ENCODE assay signal across 10 cellular contexts in genomic region chr15:89378699-89379422, GRCh38. TPM values are rescaled to one million over a fixed set of nuclear protein-coding genes. Genes with fewer than 3 reads are reported as not detected.
DNase-seq lines count a peak whose midpoint lies in the region; ATAC-seq and TF ChIP-seq lines count a peak whose summit lies in the region.
"Had no signal": no experiment of that assay in that cellular context is flagged by ENCODE, and none has a peak within 500 bp of the region (broad histone marks: within the 10 kb centered on the region; RNA-seq: fewer than 3 reads in every experiment).

No MANE protein-coding gene starts in this region.

- no peaks in the 10 kb centered on the region for H3K9me3 Mint-ChIP-seq in activated CD4-positive, alpha-beta T cell treated with anti-CD3 and anti-CD28 coated beads for 36 hours (ENCODE audit: low read depth)
- H3K9me3 Mint-ChIP-seq in natural killer cell (no peaks in the 10 kb centered on the region), type B pancreatic cell (no peaks in the 10 kb centered on the region)

- POLR2A ChIA-PET in activated CD4-positive, alpha-beta T cell treated with anti-CD3 and anti-CD28 coated beads for 36 hours (lab: Charles Lee) = no interaction called here

- CTCF ChIA-PET in activated CD4-positive, alpha-beta T cell treated with anti-CD3 and anti-CD28 coated beads for 36 hours (lab: Charles Lee) = interaction anchor here (0.5 to 8.6 kb wide), 2 partner anchors 21 to 917 kb away, joined by 3 to 77 read pairs; no protein-coding TSS in a partner anchor

- TF ChIP-seq CTCF in epithelial cell of proximal tubule (conservative IDR thresholded peaks at IDR 0.05; ENCODE audit: low read depth, low read length) (no peak), natural killer cell (IDR thresholded peaks at IDR 0.05) (no peak), type B pancreatic cell (conservative IDR thresholded peaks at IDR 0.05) (no peak)

- H3K27me3 Mint-ChIP-seq in activated CD4-positive, alpha-beta T cell treated with anti-CD3 and anti-CD28 coated beads for 36 hours = peaks cover 70% of the 10 kb centered on the region
- H3K27me3 Mint-ChIP-seq in natural killer cell (ENCODE audit: low read depth in 2 of 2) (peaks cover 35 to 44% of the 10 kb centered on the region in 2 donors), type B pancreatic cell (peaks cover 93% of the 10 kb centered on the region)

- H3K27ac Mint-ChIP-seq in activated CD4-positive, alpha-beta T cell treated with anti-CD3 and anti-CD28 coated beads for 36 hours = no peak overlapping the region
- peak overlapping the region; percentile 29 to 69 for H3K27ac Mint-ChIP-seq in natural killer cell
- H3K27ac Mint-ChIP-seq in type B pancreatic cell = no peak overlapping the region

- peak overlapping the region; percentile 11 for H3K4me3 ChIP-seq in epithelial cell of proximal tubule (ENCODE audit: low read depth, low read length)

- H3K4me3 Mint-ChIP-seq in activated CD4-positive, alpha-beta T cell treated with anti-CD3 and anti-CD28 coated beads for 36 hours = peak overlapping the region; percentile 44
- H3K4me3 Mint-ChIP-seq in natural killer cell (peak overlapping the region; percentile 84), type B pancreatic cell (peak overlapping the region; percentile 74)

- no peaks in the 10 kb centered on the region for H3K36me3 Mint-ChIP-seq in activated CD4-positive, alpha-beta T cell treated with anti-CD3 and anti-CD28 coated beads for 36 hours (ENCODE audit: low read depth)
- H3K36me3 Mint-ChIP-seq in natural killer cell (no peaks in the 10 kb centered on the region), type B pancreatic cell (no peaks in the 10 kb centered on the region)

- no peak for ATAC-seq in activated CD4-positive, alpha-beta T cell treated with anti-CD3 and anti-CD28 coated beads for 36 hours
- ATAC-seq in natural killer cell (peak; percentile 55 to 74 (median 72)), GM21717 (IDR thresholded peaks at IDR 0.05; ENCODE audit: unreplicated experiment) (no peak), GM21367 (IDR thresholded peaks at IDR 0.05; ENCODE audit: unreplicated experiment) (no peak)

- peaks cover 7% of the 10 kb centered on the region for H3K4me1 Mint-ChIP-seq in activated CD4-positive, alpha-beta T cell treated with anti-CD3 and anti-CD28 coated beads for 36 hours
- H3K4me1 Mint-ChIP-seq in natural killer cell (peaks cover 0 to 18% of the 10 kb centered on the region in 2 donors), type B pancreatic cell (ENCODE audit: unreplicated experiment) (peaks cover 12% of the 10 kb centered on the region)

- no peak for DNase-seq in activated CD4-positive, alpha-beta T cell treated with anti-CD3 and anti-CD28 coated beads for 36 hours
- no peak for DNase-seq in activated CD4-positive, alpha-beta T cell treated with anti-CD3 and anti-CD28 coated beads, Interleukin-2, amount 50 U/mL, for 4 hours
- DNase-seq in epithelial cell of proximal tubule (ENCODE audit: low read depth) (no peak), natural killer cell (no peak), type B pancreatic cell (ENCODE audit: extremely low spot score, unreplicated experiment) (no peak), dedifferentiated amniotic fluid mesenchymal stem cell (ENCODE audit: extremely low spot score) (no peak)
- DNase-seq: NCI-H226, T1000 had no signal

- intact Hi-C loops in activated CD4-positive, alpha-beta T cell treated with anti-CD3 and anti-CD28 coated beads for 36 hours (cut with DNase I, micrococcal nuclease) = loop anchor here in 1 of 2 experiments (2.0 kb wide), 1 partner anchor 18 kb away; no protein-coding TSS in a partner anchor
- intact Hi-C loops in natural killer cell (cut with micrococcal nuclease) = no loop called here

RNA-seq across cellular contexts. Expression of gene POLG, which starts 44.2 kb away (rescaled TPM):
- 10 to 100 TPM; 63.2 to 80.4 TPM for total RNA-seq in activated CD4-positive, alpha-beta T cell treated with anti-CD3 and anti-CD28 coated beads for 36 hours
- total RNA-seq in epithelial cell of proximal tubule (84.6 and 85.9 TPM in 2 replicates), natural killer cell (100 to 1,000 TPM; 205 to 253 (median 238) TPM), type B pancreatic cell (ENCODE audit: low replicate concordance) (55.0 and 59.0 TPM in 2 replicates)

Comparison
In these comparisons a context has a peak if more than half of its experiments do, and no peak if none do; other contexts are left out.
1. ATAC-seq: peak in natural killer cell (3 of 3); none in activated CD4-positive, alpha-beta T cell treated with anti-CD3 and anti-CD28 coated beads for 36 hours (single experiment), GM21717 (single experiment) and GM21367 (single experiment).
2. H3K27ac Mint-ChIP-seq: peak in natural killer cell (2 of 2); none in activated CD4-positive, alpha-beta T cell treated with anti-CD3 and anti-CD28 coated beads for 36 hours (single experiment) and type B pancreatic cell (single experiment).
3. Peak in every context shown above with its lines, with median percentiles within 50 percentile points of each other: H3K4me3 Mint-ChIP-seq.